ENCODE assay signal across 11 cellular contexts in genomic region chr1:15957221-15958090, GRCh38. TPM values are rescaled to one million over a fixed set of nuclear protein-coding genes. Genes with fewer than 3 reads are reported as not detected.
DNase-seq lines count a peak whose midpoint lies in the region; ATAC-seq and TF ChIP-seq lines count a peak whose summit lies in the region.
"Had no signal": no experiment of that assay in that cellular context is flagged by ENCODE, and none has a peak within 500 bp of the region (broad histone marks: within the 10 kb centered on the region; RNA-seq: fewer than 3 reads in every experiment).

No MANE protein-coding gene starts in this region.

- no peaks in the 10 kb centered on the region for H4K20me1 ChIP-seq in H9 (ENCODE audit: control insufficient read depth, insufficient read depth, insufficient read length)

- TF ChIP-seq CTCF in BJ (IDR thresholded peaks at IDR 0.05; ENCODE audit: insufficient read depth, low read depth, low read length) = peak; percentile 60
- TF ChIP-seq CTCF in H9 (conservative IDR thresholded peaks at IDR 0.05) = peak; percentile 76
- peak; percentile 48 for TF ChIP-seq CTCF in astrocyte of the cerebellum (IDR thresholded peaks at IDR 0.05; ENCODE audit: low read depth, low read length, missing control alignments)
- no peak for TF ChIP-seq CTCF in upper lobe of left lung (IDR thresholded peaks at IDR 0.05)

- H3K4me1 ChIP-seq in H9 (ENCODE audit: insufficient read depth, low read length) = peaks cover 9% of the 10 kb centered on the region; the same call in 1 of the 2 replicates
- H3K4me1 ChIP-seq in mesenchymal stem cell (ENCODE audit: control insufficient read depth, insufficient read depth, low read depth, low read length) = peaks cover 34% of the 10 kb centered on the region
- peaks cover 52 to 79% (median 60%) of the 10 kb centered on the region in 4 donors for H3K4me1 ChIP-seq in upper lobe of left lung
- H3K4me1 ChIP-seq: colonic mucosa had no signal

- no peak for TF ChIP-seq EP300 in upper lobe of left lung (IDR thresholded peaks at IDR 0.05)

- H3K4me3 ChIP-seq in BJ (ENCODE audit: low read depth, low read length) (no peak overlapping the region), astrocyte of the cerebellum (ENCODE audit: low read depth, low read length) (no peak overlapping the region), mesenchymal stem cell (ENCODE audit: insufficient read depth in 1 of 2, low read depth in 1 of 2, low read length in 2 of 2) (no peak overlapping the region), upper lobe of left lung (no peak overlapping the region)
- H3K4me3 ChIP-seq: colonic mucosa had no signal

- H2BK5ac ChIP-seq in H9 (ENCODE audit: insufficient read length, low read length) = no peak overlapping the region
- H2BK5ac ChIP-seq in mesenchymal stem cell (ENCODE audit: low read depth, low read length, poor library complexity, severe bottlenecking) = no peak overlapping the region

- WGBS in H9 (ENCODE audit: extremely low coverage, insufficient read length, low lambda C conversion rate) = no CpG with 5 or more reads among the region's 15 CpGs
- WGBS in mesenchymal stem cell = 80% methylated on average over 14 of the region's 15 CpGs
- 77 to 79% methylated on average over 15 of the region's 15 CpGs for WGBS in upper lobe of left lung, 2 donors

- H4K5ac ChIP-seq in H9 (ENCODE audit: insufficient read length, low read depth, low read length) = no peak overlapping the region

- H3K79me2 ChIP-seq in H9 (ENCODE audit: insufficient read depth, low read length) = no peaks in the 10 kb centered on the region; the same call in 1 of the 2 replicates

- peaks cover 43 to 44% of the 10 kb centered on the region in 2 experiments for H3K4me1 Mint-ChIP-seq in H9

- H3K79me1 ChIP-seq in H9 (ENCODE audit: insufficient read depth, low read depth, low read length, poor library complexity, severe bottlenecking) (no peaks in the 10 kb centered on the region), mesenchymal stem cell (replicated peaks; ENCODE audit: low read length, poor library complexity, severe bottlenecking) (peaks cover 15% of the 10 kb centered on the region)

- ATAC-seq in HG02759 (IDR thresholded peaks at IDR 0.05; ENCODE audit: unreplicated experiment) = no peak
- ATAC-seq in upper lobe of left lung (ENCODE audit: low FRiP score in 2 of 2) = no peak
- ATAC-seq: PC-3 had no signal

- no peak overlapping the region for H3K4me2 ChIP-seq in H9 (ENCODE audit: insufficient read depth, insufficient read length, low read length)
- H3K4me2 ChIP-seq in mesenchymal stem cell (ENCODE audit: low read length, poor library complexity, severe bottlenecking) = no peak overlapping the region

- H3K56ac ChIP-seq in H9 (ENCODE audit: insufficient read length, low read depth, low read length) = no peak overlapping the region

- H4K8ac ChIP-seq in H9 (replicated peaks; ENCODE audit: insufficient read length, low read depth, low read length) = no peak overlapping the region
- no peak overlapping the region for H4K8ac ChIP-seq in mesenchymal stem cell (ENCODE audit: low read length)

- CTCF ChIA-PET in BJ (lab: Yijun Ruan, JAX) = interaction anchor here (0.5 to 3.6 kb wide), 9 partner anchors 9 to 142 kb away, joined by 3 to 14 read pairs (median 5); partner anchors contain the start of genes SPEN and ZBTB17

- H4K91ac ChIP-seq in H9 (ENCODE audit: insufficient read length, low read depth, low read length) (no peak overlapping the region), mesenchymal stem cell (ENCODE audit: low read length) (no peak overlapping the region)

- no peaks in the 10 kb centered on the region for H3K9me3 Mint-ChIP-seq in H9

- H2AK5ac ChIP-seq in H9 (ENCODE audit: insufficient read length, low read length) (no peak overlapping the region), mesenchymal stem cell (ENCODE audit: low read length, severe bottlenecking) (no peak overlapping the region)

- H2BK120ac ChIP-seq in H9 (ENCODE audit: low read depth, low read length, poor library complexity, severe bottlenecking) (no peak overlapping the region), mesenchymal stem cell (ENCODE audit: low read depth, low read length) (no peak overlapping the region)

- no peak overlapping the region for H2AFZ ChIP-seq in H9 (ENCODE audit: low read length)
- no peak overlapping the region for H2AFZ ChIP-seq in mesenchymal stem cell (ENCODE audit: low read depth, low read length)
- H2AFZ ChIP-seq: parathyroid adenoma had no signal

- H3K9ac ChIP-seq in H9 (ENCODE audit: extremely low read depth, insufficient read length, low read length) (no peak overlapping the region), mesenchymal stem cell (ENCODE audit: low read length) (no peak overlapping the region)
- H3K9ac ChIP-seq: parathyroid adenoma had no signal

- no peak overlapping the region for H2BK20ac ChIP-seq in H9 (ENCODE audit: low read depth, low read length, poor library complexity, severe bottlenecking)

- no peak overlapping the region for H3K14ac ChIP-seq in H9 (ENCODE audit: insufficient read depth, low read length)
- no peak overlapping the region for H3K14ac ChIP-seq in mesenchymal stem cell (ENCODE audit: low read length in 2 of 2)

- H3K36me3 ChIP-seq in BJ (ENCODE audit: control insufficient read depth, insufficient read depth, low read length) (peaks cover 3% of the 10 kb centered on the region; the same call in 1 of the 2 replicates), mesenchymal stem cell (ENCODE audit: control insufficient read depth in 1 of 2, insufficient read depth in 2 of 2, low read depth in 1 of 2, low read length in 2 of 2) (peaks cover 12 to 16% of the 10 kb centered on the region in 2 experiments), upper lobe of left lung (no peaks in the 10 kb centered on the region)
- H3K36me3 ChIP-seq: colonic mucosa had no signal

- H3K4me3 Mint-ChIP-seq in H9 = no peak overlapping the region

- H2BK12ac ChIP-seq in H9 (ENCODE audit: insufficient read length, low read depth, low read length) (no peak overlapping the region), mesenchymal stem cell (ENCODE audit: low read length in 2 of 2) (no peak overlapping the region)

- in situ Hi-C loops in astrocyte of the cerebellum (cut with HindIII; ENCODE audit: low sequenced_read_pairs) = no loop called here

- H2BK15ac ChIP-seq in H9 (ENCODE audit: low read depth, low read length) (no peak overlapping the region), mesenchymal stem cell (ENCODE audit: low read depth, poor library complexity, severe bottlenecking) (no peak overlapping the region)

- H3K23ac ChIP-seq in H9 (ENCODE audit: insufficient read length, low read depth, low read length) (no peak overlapping the region), mesenchymal stem cell (ENCODE audit: low read length in 2 of 2) (no peak overlapping the region)

- TF ChIP-seq POLR2A in upper lobe of left lung (IDR thresholded peaks at IDR 0.05) = no peak

- no peaks in the 10 kb centered on the region for H3K27me3 ChIP-seq in BJ (ENCODE audit: control insufficient read depth, insufficient read depth, low read length)
- H3K27me3 ChIP-seq in H9 (ENCODE audit: insufficient read depth, low read length) = no peaks in the 10 kb centered on the region
- H3K27me3 ChIP-seq in mesenchymal stem cell (ENCODE audit: control insufficient read depth in 1 of 2, insufficient read depth in 1 of 2, low read length in 2 of 2) = no peaks in the 10 kb centered on the region
- H3K27me3 ChIP-seq in upper lobe of left lung = no peaks in the 10 kb centered on the region
- H3K27me3 ChIP-seq: colonic mucosa had no signal

- H3K18ac ChIP-seq in H9 (ENCODE audit: insufficient read length, low read depth, low read length) (no peak overlapping the region), mesenchymal stem cell (ENCODE audit: low read depth in 1 of 2, low read length in 2 of 2) (no peak overlapping the region)

- no peak for DNase-seq in BJ (ENCODE audit: low read depth)
- no peak for DNase-seq in H9
- DNase-seq in astrocyte of the cerebellum (ENCODE audit: low read depth) = no peak
- DNase-seq in mesenchymal stem cell = peak; percentile 22
- DNase-seq in NCI-H1048 (lab: John Stamatoyannopoulos, UW) = no peak
- DNase-seq in upper lobe of left lung = no peak
- DNase-seq in SHP77 treated with DMSO at 0.1 percent for 48 hours (lab: John Stamatoyannopoulos, UW) = no peak
- DNase-seq: colonic mucosa, PC-3 had no signal

- H3K27ac Mint-ChIP-seq in H9 = peak overlapping the region in 1 of 3 experiments; percentile 8; a peak in 2 of 7 replicates

- peaks cover 26% of the 10 kb centered on the region for H3K27me3 Mint-ChIP-seq in H9 (ENCODE audit: low read depth)

- no peaks in the 10 kb centered on the region for H3K23me2 ChIP-seq in H9 (ENCODE audit: insufficient read length, low read depth, low read length, poor library complexity, severe bottlenecking)

- H3K27ac ChIP-seq in H9 (ENCODE audit: insufficient read length, low read depth, low read length) (no peak overlapping the region), mesenchymal stem cell (ENCODE audit: low read length, poor library complexity, severe bottlenecking) (no peak overlapping the region), upper lobe of left lung (peak overlapping the region in 1 of 4 donors; percentile 32)
- H3K27ac ChIP-seq: colonic mucosa, parathyroid adenoma had no signal

- H3K36me3 Mint-ChIP-seq in H9 (ENCODE audit: insufficient read depth in 1 of 3, low read depth in 3 of 3) = peaks cover 0 to 12% (median 0%) of the 10 kb centered on the region in 3 experiments; a peak in 3 of 7 replicates

- H3K9me3 ChIP-seq in H9 (ENCODE audit: control insufficient read depth, low read depth, low read length) = no peaks in the 10 kb centered on the region
- H3K9me3 ChIP-seq in mesenchymal stem cell (ENCODE audit: control insufficient read depth, low read length) = no peaks in the 10 kb centered on the region
- H3K9me3 ChIP-seq in upper lobe of left lung = no peaks in the 10 kb centered on the region
- H3K9me3 ChIP-seq: colonic mucosa had no signal

- H3K4ac ChIP-seq in H9 (ENCODE audit: low read depth, low read length) (no peak overlapping the region), mesenchymal stem cell (ENCODE audit: low read depth in 1 of 2, low read length in 2 of 2) (no peak overlapping the region)

- no peak overlapping the region for H3T11ph ChIP-seq in H9 (ENCODE audit: low read length)

- POLR2A ChIA-PET in BJ (lab: Charles Lee) = interaction anchor here (0.6 kb wide), 1 partner anchor 17 kb away, joined by 6 read pairs; no protein-coding TSS in a partner anchor

RNA-seq across cellular contexts. Expression of gene ZBTB17, which starts 18.4 kb away (rescaled TPM):
- polyA plus RNA-seq in BJ (2011; rRNA removed) = 23.4 and 43.3 TPM in 2 replicates
- polyA minus RNA-seq in BJ (2011; rRNA and poly(A)+ RNA removed) = 33.2 and 45.4 TPM in 2 replicates
- total RNA-seq in H9 (2021) (16.5 and 16.7 TPM in 2 replicates), upper lobe of left lung (10 to 100 TPM; 34.1 to 94.2 (median 42.9) TPM)
- 17.2 TPM for polyA plus RNA-seq in mesenchymal stem cell (2013, experiment 1 of 2)
- 16.9 TPM for polyA plus RNA-seq in mesenchymal stem cell (2013, experiment 2 of 2)

RNA-seq across cellular contexts. Expression of gene SRARP, which starts 46.6 kb away (rescaled TPM):
- not detected in 2 replicates for polyA plus RNA-seq in BJ (2011; rRNA removed)
- polyA minus RNA-seq in BJ (2011; rRNA and poly(A)+ RNA removed) = not detected in 2 replicates
- total RNA-seq in H9 (2021) (not detected in 2 replicates), upper lobe of left lung (under 1 TPM in 2 of 6 donors, not detected in 4; 0.07 to 0.67 TPM)
- not detected for polyA plus RNA-seq in mesenchymal stem cell (2013, experiment 1 of 2)
- not detected for polyA plus RNA-seq in mesenchymal stem cell (2013, experiment 2 of 2)
- total RNA-seq: colonic mucosa, PC-3 had no signal

Comparison
In these comparisons a context has a peak if more than half of its experiments do, and no peak if none do; other contexts are left out.
1. CTCF ChIP-seq: peak in BJ (single experiment), H9 (single experiment) and astrocyte of the cerebellum (single experiment); none in upper lobe of left lung (0 of 6).